Comparison of ENCODE assay signal across 1 cellular context in the genomic region with DNA sequence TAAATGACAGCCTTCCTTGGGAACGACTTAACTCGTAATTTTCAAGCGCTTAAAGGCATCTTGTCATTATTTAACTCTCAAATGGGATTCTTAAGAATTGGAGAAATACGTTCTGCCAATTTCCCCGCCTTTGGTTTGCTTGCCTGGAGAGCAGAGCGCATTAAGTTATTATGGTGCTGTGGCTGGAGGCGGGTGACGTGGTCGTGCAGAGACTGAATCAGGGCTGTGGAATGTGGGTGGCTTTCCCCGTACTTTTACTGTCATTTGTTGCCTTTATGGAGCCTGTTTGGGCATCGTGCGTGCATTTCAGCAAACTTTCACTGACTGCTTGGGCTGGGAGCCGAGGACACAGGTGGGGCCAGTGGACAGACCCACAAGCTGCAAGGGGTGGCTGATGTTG.
TF ChIP-seq lines count a peak whose summit lies in the region.

No MANE protein-coding gene starts in this region.

TF ChIP-seq in GM23338, 12 proteins besides CTCF, POLR2A, EP300 and RAD21 (continued from another document):
- no peak for TF ChIP-seq ZNF462 (CRISPR knock-in tag; IDR thresholded peaks at IDR 0.05)
- no peak for TF ChIP-seq POLR2AphosphoS5 (IDR thresholded peaks at IDR 0.05; ENCODE audit: low read depth)
